1 cellular context compared by ENCODE assay signal in the genomic region with DNA sequence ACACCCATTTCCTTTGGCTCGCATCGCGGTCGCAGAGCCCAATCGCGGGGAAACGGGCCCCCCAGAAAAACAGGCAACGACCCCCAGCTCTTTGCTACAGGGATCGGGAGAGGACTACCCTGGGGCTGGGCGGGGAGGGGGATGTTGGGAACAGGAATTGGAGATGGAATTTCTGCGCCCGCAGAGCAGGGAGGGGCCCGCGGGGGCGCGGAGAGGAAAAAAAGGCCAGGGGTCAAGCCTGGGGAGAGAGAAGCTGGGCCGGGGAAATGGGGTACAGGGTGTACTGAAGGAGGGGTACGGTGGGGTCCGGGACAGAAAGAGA.
TF ChIP-seq lines count a peak whose summit lies in the region.

No MANE protein-coding gene starts in this region.

TF ChIP-seq in GM23338, 12 proteins besides CTCF, POLR2A, EP300 and RAD21 (continued from another document):
- TF ChIP-seq ZNF462 (CRISPR knock-in tag; IDR thresholded peaks at IDR 0.05) (no peak), EZH2phosphoT487 (IDR thresholded peaks at IDR 0.05; ENCODE audit: unreplicated experiment) (no peak)
TF ChIP-seq in GM23338: peak in this region for 0.
